In the genomic region with DNA sequence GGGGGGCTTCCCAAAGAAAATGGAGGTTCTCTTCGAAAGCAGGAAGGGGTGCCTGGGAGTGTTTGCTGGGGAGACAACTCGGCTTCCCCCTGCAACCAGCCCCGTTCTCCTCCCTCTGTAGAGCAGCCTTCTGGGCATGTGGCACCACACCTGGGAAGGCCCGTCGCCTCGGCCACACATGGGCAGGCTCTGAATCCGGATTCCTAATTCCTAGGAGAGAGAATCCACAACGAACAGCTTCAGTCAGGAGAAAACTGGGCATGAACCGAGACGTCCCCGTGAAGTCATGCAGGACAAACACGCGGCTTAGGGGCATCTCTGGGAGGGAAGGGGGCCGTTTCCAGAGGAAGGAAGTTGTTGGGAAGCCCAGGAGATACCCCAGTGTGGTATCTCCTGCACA, we compare ENCODE assay signal across 23 cellular contexts.
"Had no signal": no experiment of that assay in that cellular context is flagged by ENCODE, and none has a peak within 500 bp of the region (broad histone marks: within the 10 kb centered on the region; RNA-seq: fewer than 3 reads in every experiment).

No MANE protein-coding gene starts in this region.

- DNase-seq: IMR-90, Karpas-422, KG1, MG63, NCI-H1092, NCI-H1105 treated with DMSO at 0.1 percent for 48 hours, NCI-H1417 treated with DMSO at 0.1 percent for 48 hours, NCI-H146, NCI-H1694 treated with DMSO at 0.1 percent for 48 hours, NCI-H1930, NCI-H2081 treated with DMSO at 0.1 percent for 48 hours, NCI-H2171, NCI-H226, NCI-H446, NCI-H510A, NCI-H524 treated with DMSO at 0.1 percent for 48 hours, NCI-H69, NCI-H774, SHP77 had no signal

- H3K36me3 ChIP-seq: MG63 had no signal

- FAIRE-seq: HepG2 had no signal

- H3K4me3 ChIP-seq: MG63, SK-N-MC had no signal

- ATAC-seq: HepG2, Panc1 had no signal

- H3K9me3 ChIP-seq: MG63 had no signal

- H3K27me3 ChIP-seq: MG63 had no signal

- H3K27ac ChIP-seq: RWPE1, SK-N-MC had no signal
